ENCODE assay signal across 1 cellular context in genomic region chr2:144469788-144470187, GRCh38.
TF ChIP-seq lines count a peak whose summit lies in the region.

No MANE protein-coding gene starts in this region.

TF ChIP-seq in GM23338, 12 proteins besides CTCF, POLR2A, EP300 and RAD21 (continued from another document):
- TF ChIP-seq ZNF462 (CRISPR knock-in tag; IDR thresholded peaks at IDR 0.05) = no peak
- TF ChIP-seq ETS1 (IDR thresholded peaks at IDR 0.05) = no peak
- TF ChIP-seq ZNF114 (CRISPR knock-in tag; IDR thresholded peaks at IDR 0.05) = no peak
- TF ChIP-seq EZH2 (IDR thresholded peaks at IDR 0.05; ENCODE audit: low read depth, unreplicated experiment) = no peak
- TF ChIP-seq REST (IDR thresholded peaks at IDR 0.05; ENCODE audit: unreplicated experiment) = no peak
- TF ChIP-seq JUNB (IDR thresholded peaks at IDR 0.05; ENCODE audit: unreplicated experiment) = no peak
- no peak for TF ChIP-seq EZH2phosphoT487 (IDR thresholded peaks at IDR 0.05; ENCODE audit: unreplicated experiment)
- TF ChIP-seq STAT1 (IDR thresholded peaks at IDR 0.05; ENCODE audit: unreplicated experiment) = no peak
TF ChIP-seq in GM23338: peak in this region for 0.
